13 cellular contexts compared by ENCODE assay signal in the genomic region with DNA sequence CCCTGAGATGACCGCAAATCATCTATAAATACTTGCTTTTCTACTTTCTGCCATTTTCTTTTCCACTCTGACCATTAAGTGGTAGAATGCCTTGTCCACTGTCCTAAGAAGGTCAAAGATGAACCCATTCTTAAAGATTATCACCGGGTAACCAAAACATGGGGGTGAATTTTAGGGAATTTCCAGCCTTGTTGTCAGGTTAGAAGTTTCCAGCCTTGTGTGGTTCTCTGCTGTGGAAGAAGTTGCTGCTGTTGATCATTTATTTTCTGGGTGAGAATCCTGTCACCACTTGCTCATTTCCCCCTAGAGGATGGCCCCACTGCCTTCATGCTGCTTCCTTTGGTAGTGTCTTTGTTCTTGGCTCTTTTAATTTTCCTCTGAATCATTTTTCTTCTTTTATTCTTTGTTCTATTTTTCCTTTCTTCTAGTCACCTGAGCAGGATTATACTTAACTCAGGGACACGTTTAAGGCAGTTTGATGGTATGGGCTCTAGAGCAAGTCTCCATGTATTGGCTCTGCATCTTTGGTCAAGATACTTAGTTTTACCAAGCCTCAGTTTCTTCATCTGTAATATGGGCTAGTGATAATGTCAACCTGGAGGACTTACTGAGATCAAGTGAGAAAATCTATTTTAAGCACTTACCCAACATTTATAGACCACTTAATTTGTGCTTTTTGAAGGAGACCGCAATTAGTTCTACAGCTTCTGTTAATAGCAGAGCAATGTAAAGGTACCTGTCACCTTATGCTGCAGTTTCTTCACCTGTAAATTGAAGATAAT.
DNase-seq lines count a peak whose midpoint lies in the region; ATAC-seq and TF ChIP-seq lines count a peak whose summit lies in the region.
"Had no signal": no experiment of that assay in that cellular context is flagged by ENCODE, and none has a peak within 500 bp of the region (broad histone marks: within the 10 kb centered on the region; RNA-seq: fewer than 3 reads in every experiment).

No MANE protein-coding gene starts in this region.

- H3K27ac ChIP-seq in KMS-11: no peak overlapping the region
- H3K27ac ChIP-seq in mesendoderm (ENCODE audit: low read depth, low read length): peak overlapping the region; percentile 80

- H3K27me3 ChIP-seq in KMS-11 (ENCODE audit: insufficient read depth, low read depth): no peaks in the 10 kb centered on the region
- no peaks in the 10 kb centered on the region for H3K27me3 ChIP-seq in mesendoderm (ENCODE audit: insufficient read depth, low read length, poor library complexity)

- H2BK15ac ChIP-seq in mesendoderm (replicated peaks; ENCODE audit: low read depth): peak overlapping the region; percentile 96

- H4K5ac ChIP-seq in mesendoderm (ENCODE audit: low read length): no peak overlapping the region

- H3K4me3 Mint-ChIP-seq in activated CD8-positive, alpha-beta T cell treated with anti-CD3 and anti-CD28 coated beads for 36 hours: no peak overlapping the region
- no peak overlapping the region for H3K4me3 Mint-ChIP-seq in activated CD8-positive, alpha-beta T cell treated with anti-CD3 and anti-CD28 coated beads, Interleukin-2, amount 10 ng/mL, durations not matched to agents 7 days and 5 days
- no peak overlapping the region for H3K4me3 Mint-ChIP-seq in T-helper 17 cell

- CTCF ChIA-PET in activated CD8-positive, alpha-beta T cell treated with anti-CD3 and anti-CD28 coated beads for 36 hours (lab: Charles Lee): no interaction called here
- CTCF ChIA-PET in activated CD8-positive, alpha-beta T cell treated with anti-CD3 and anti-CD28 coated beads, Interleukin-2, amount 10 ng/mL, durations not matched to agents 7 days and 5 days (lab: Charles Lee): interaction anchor here (1.0 kb wide), 1 partner anchor 12 kb away, joined by 4 read pairs; no protein-coding TSS in a partner anchor

- H4K20me1 ChIP-seq in KMS-11 (ENCODE audit: insufficient read depth): no peaks in the 10 kb centered on the region

- peak overlapping the region; percentile 51 for H2BK120ac ChIP-seq in mesendoderm (ENCODE audit: low read depth, low read length)

- peak overlapping the region; percentile 6 for H2AK5ac ChIP-seq in mesendoderm (ENCODE audit: low read length)

- H4K8ac ChIP-seq in mesendoderm (ENCODE audit: low read depth, low read length): no peak overlapping the region

- peak overlapping the region; percentile 31 for H3K4ac ChIP-seq in mesendoderm (ENCODE audit: low read depth, low read length)

- peak; percentile 58 for DNase-seq in activated CD8-positive, alpha-beta T cell treated with anti-CD3 and anti-CD28 coated beads for 36 hours
- no peak for DNase-seq in activated CD8-positive, alpha-beta T cell treated with anti-CD3 and anti-CD28 coated beads, Interleukin-2, amount 10 ng/mL, durations not matched to agents 7 days and 5 days
- DNase-seq in mesendoderm: no peak
- DNase-seq in DMS79 treated with DMSO at 0.1 percent for 48 hours (lab: John Stamatoyannopoulos, UW): no peak
- no peak for DNase-seq in T-helper 17 cell
- DNase-seq: amniotic stem cell, cortex of kidney, mucosa of descending colon, NCI-H1105 had no signal

- TF ChIP-seq CTCF in activated CD8-positive, alpha-beta T cell treated with anti-CD3 and anti-CD28 coated beads for 36 hours (IDR thresholded peaks at IDR 0.05): peak; percentile 25
- TF ChIP-seq CTCF in KMS-11 (conservative IDR thresholded peaks at IDR 0.05; ENCODE audit: low read depth, low read length): no peak

- POLR2A ChIA-PET in activated CD8-positive, alpha-beta T cell treated with anti-CD3 and anti-CD28 coated beads for 36 hours (lab: Charles Lee): no interaction called here
- POLR2A ChIA-PET in activated CD8-positive, alpha-beta T cell treated with anti-CD3 and anti-CD28 coated beads, Interleukin-2, amount 10 ng/mL, durations not matched to agents 7 days and 5 days (lab: Charles Lee): interaction anchor here (0.6 kb wide), 1 partner anchor 17 kb away, joined by 3 read pairs; no protein-coding TSS in a partner anchor

- intact Hi-C loops in activated CD8-positive, alpha-beta T cell treated with anti-CD3 and anti-CD28 coated beads for 36 hours (cut with micrococcal nuclease): no loop called here

- no peaks in the 10 kb centered on the region for H3K79me1 ChIP-seq in mesendoderm (ENCODE audit: low read length)

- H3K36me3 ChIP-seq in KMS-11 (ENCODE audit: insufficient read depth) (no peaks in the 10 kb centered on the region), mesendoderm (ENCODE audit: control insufficient read depth, insufficient read depth, low read length) (no peaks in the 10 kb centered on the region)

- peak overlapping the region; percentile 36 for H3K4me2 ChIP-seq in KMS-11
- H3K4me2 ChIP-seq in mesendoderm (ENCODE audit: low read length): no peak overlapping the region

- H3K9me3 Mint-ChIP-seq in activated CD8-positive, alpha-beta T cell treated with anti-CD3 and anti-CD28 coated beads for 36 hours: peaks cover 2% of the 10 kb centered on the region
- no peaks in the 10 kb centered on the region for H3K9me3 Mint-ChIP-seq in activated CD8-positive, alpha-beta T cell treated with anti-CD3 and anti-CD28 coated beads, Interleukin-2, amount 10 ng/mL, durations not matched to agents 7 days and 5 days (ENCODE audit: insufficient read depth)

- H3K18ac ChIP-seq in mesendoderm (ENCODE audit: low read length): peak overlapping the region; percentile 94

- peak overlapping the region; percentile 50 for H3K56ac ChIP-seq in mesendoderm (ENCODE audit: low read length)

- ATAC-seq in activated CD8-positive, alpha-beta T cell treated with anti-CD3 and anti-CD28 coated beads for 36 hours: peak; percentile 44
- ATAC-seq in activated CD8-positive, alpha-beta T cell treated with anti-CD3 and anti-CD28 coated beads, Interleukin-2, amount 10 ng/mL, durations not matched to agents 7 days and 5 days: no peak
- peak; percentile 45 for ATAC-seq in GM19452 (IDR thresholded peaks at IDR 0.05; ENCODE audit: unreplicated experiment)
- no peak for ATAC-seq in esophagus mucosa
- no peak for ATAC-seq in T-helper 17 cell
- ATAC-seq: mucosa of descending colon, Panc1 had no signal

- H3K4me3 ChIP-seq in KMS-11 (IDR thresholded peaks at IDR 0.05; ENCODE audit: insufficient read depth, low read depth, low read length) (no peak overlapping the region), mesendoderm (ENCODE audit: low read length) (no peak overlapping the region)
- H3K4me3 ChIP-seq: mucosa of descending colon had no signal

- H3K4me1 ChIP-seq in KMS-11 (ENCODE audit: low read depth, poor library complexity, severe bottlenecking): peaks cover 57% of the 10 kb centered on the region
- H3K4me1 ChIP-seq in mesendoderm (ENCODE audit: control insufficient read depth, low read depth, low read length): peaks cover 5% of the 10 kb centered on the region

- peak overlapping the region; percentile 93 for H3K27ac Mint-ChIP-seq in activated CD8-positive, alpha-beta T cell treated with anti-CD3 and anti-CD28 coated beads for 36 hours
- H3K27ac Mint-ChIP-seq in activated CD8-positive, alpha-beta T cell treated with anti-CD3 and anti-CD28 coated beads, Interleukin-2, amount 10 ng/mL, durations not matched to agents 7 days and 5 days: no peak overlapping the region
- no peak overlapping the region for H3K27ac Mint-ChIP-seq in T-helper 17 cell

- WGBS in mesendoderm (ENCODE audit: extremely low coverage, insufficient coverage, low lambda C conversion rate): no CpG with 5 or more reads among the region's 4 CpGs

- peaks cover 27% of the 10 kb centered on the region for H3K36me3 Mint-ChIP-seq in activated CD8-positive, alpha-beta T cell treated with anti-CD3 and anti-CD28 coated beads for 36 hours (ENCODE audit: low read depth)
- H3K36me3 Mint-ChIP-seq in activated CD8-positive, alpha-beta T cell treated with anti-CD3 and anti-CD28 coated beads, Interleukin-2, amount 10 ng/mL, durations not matched to agents 7 days and 5 days (ENCODE audit: low read depth): peaks cover 33% of the 10 kb centered on the region
- H3K36me3 Mint-ChIP-seq in T-helper 17 cell (ENCODE audit: low read depth): peaks cover 9% of the 10 kb centered on the region

- no peak overlapping the region for H2AFZ ChIP-seq in KMS-11 (ENCODE audit: low read depth)

- no peaks in the 10 kb centered on the region for H3K27me3 Mint-ChIP-seq in activated CD8-positive, alpha-beta T cell treated with anti-CD3 and anti-CD28 coated beads for 36 hours
- no peaks in the 10 kb centered on the region for H3K27me3 Mint-ChIP-seq in activated CD8-positive, alpha-beta T cell treated with anti-CD3 and anti-CD28 coated beads, Interleukin-2, amount 10 ng/mL, durations not matched to agents 7 days and 5 days (ENCODE audit: low read depth)
- no peaks in the 10 kb centered on the region for H3K27me3 Mint-ChIP-seq in T-helper 17 cell

- H3K9me3 ChIP-seq in T-helper 17 cell (ENCODE audit: control insufficient read depth, low read length, poor library complexity, severe bottlenecking): no peaks in the 10 kb centered on the region
- H3K9me3 ChIP-seq: mucosa of descending colon had no signal

- H3K23ac ChIP-seq in mesendoderm (ENCODE audit: low read length): no peak overlapping the region

- peaks cover 66% of the 10 kb centered on the region for H3K4me1 Mint-ChIP-seq in activated CD8-positive, alpha-beta T cell treated with anti-CD3 and anti-CD28 coated beads for 36 hours (ENCODE audit: low read depth)
- peaks cover 32% of the 10 kb centered on the region for H3K4me1 Mint-ChIP-seq in activated CD8-positive, alpha-beta T cell treated with anti-CD3 and anti-CD28 coated beads, Interleukin-2, amount 10 ng/mL, durations not matched to agents 7 days and 5 days (ENCODE audit: low read depth)
- peaks cover 7% of the 10 kb centered on the region for H3K4me1 Mint-ChIP-seq in T-helper 17 cell

- no peak overlapping the region for H3K9ac ChIP-seq in KMS-11
- no peak overlapping the region for H3K9ac ChIP-seq in mesendoderm (ENCODE audit: low read length)

- H3K79me2 ChIP-seq in KMS-11 (ENCODE audit: insufficient read depth, low read depth) (no peaks in the 10 kb centered on the region), mesendoderm (ENCODE audit: control insufficient read depth, insufficient read depth, low read length) (no peaks in the 10 kb centered on the region)

- H2BK5ac ChIP-seq in mesendoderm (ENCODE audit: low read length): peak overlapping the region; percentile 83

Comparison
In these comparisons a context has a peak if more than half of its experiments do, and no peak if none do; other contexts are left out.
1. ATAC-seq: peak in activated CD8-positive, alpha-beta T cell treated with anti-CD3 and anti-CD28 coated beads for 36 hours (single experiment) and GM19452 (single experiment); none in activated CD8-positive, alpha-beta T cell treated with anti-CD3 and anti-CD28 coated beads, Interleukin-2, amount 10 ng/mL, durations not matched to agents 7 days and 5 days (single experiment), esophagus mucosa (single experiment) and T-helper 17 cell (single experiment).